Comparison of ENCODE assay signal across 21 cellular contexts in the genomic region with DNA sequence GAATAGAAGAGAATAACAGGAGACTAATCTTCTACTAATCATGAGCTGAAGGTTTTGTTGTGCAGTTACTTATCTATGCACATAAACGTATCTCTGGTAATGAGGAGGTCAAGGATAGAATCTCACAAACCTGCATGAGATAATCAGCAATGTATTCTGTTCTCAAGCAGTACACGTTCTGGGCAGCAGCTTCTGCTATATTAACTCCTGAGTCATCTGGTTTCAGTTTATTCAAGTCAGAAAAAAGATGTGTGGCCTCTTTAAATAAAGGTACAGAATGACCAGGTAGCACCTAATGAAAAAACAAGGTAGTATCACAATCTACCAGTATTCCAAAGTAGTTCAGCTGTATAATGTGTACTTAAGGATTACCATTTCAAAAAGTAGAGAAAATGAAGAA.
"Had no signal": no experiment of that assay in that cellular context is flagged by ENCODE, and none has a peak within 500 bp of the region (broad histone marks: within the 10 kb centered on the region; RNA-seq: fewer than 3 reads in every experiment).

No MANE protein-coding gene starts in this region.

- H3K9me3 ChIP-seq: left lung, prostate gland, right atrium auricular region, stomach, thyroid gland had no signal

- H3K27me3 ChIP-seq: dorsolateral prefrontal cortex, left lung, neural progenitor cell, right atrium auricular region, stomach, thyroid gland had no signal

- H3K4me3 ChIP-seq: dorsolateral prefrontal cortex, left lung, neural progenitor cell, prostate gland, right atrium auricular region, smooth muscle cell, stomach, thyroid gland had no signal

- H3K27ac Mint-ChIP-seq: naive thymus-derived CD4-positive, alpha-beta T cell; nephron; neural progenitor cell; stimulated activated effector memory CD8-positive, alpha-beta T cell treated with anti-CD3 and anti-CD28 coated beads, Interleukin-12 subunit alpha, Interleukin-12 subunit beta, amount 100 ng/mL, for 72 hours; type B pancreatic cell had no signal

- H3K27ac ChIP-seq: dorsolateral prefrontal cortex, left lung, neural progenitor cell, prostate gland, right atrium auricular region, stomach, thyroid gland had no signal

- H3K4me1 Mint-ChIP-seq: nephron; neural progenitor cell; stimulated activated effector memory CD8-positive, alpha-beta T cell treated with anti-CD3 and anti-CD28 coated beads, Interleukin-12 subunit alpha, Interleukin-12 subunit beta, amount 100 ng/mL, for 72 hours had no signal

- ATAC-seq: left cardiac atrium; left lung; naive thymus-derived CD4-positive, alpha-beta T cell; sciatic nerve; stimulated activated effector memory CD8-positive, alpha-beta T cell treated with anti-CD3 and anti-CD28 coated beads, Interleukin-12 subunit alpha, Interleukin-12 subunit beta, amount 100 ng/mL, for 72 hours had no signal

- H3K9ac ChIP-seq: neural progenitor cell had no signal

- H3K4me2 ChIP-seq: neural progenitor cell, smooth muscle cell had no signal

- H3K36me3 ChIP-seq: prostate gland had no signal

- H3K4me3 Mint-ChIP-seq: naive thymus-derived CD4-positive, alpha-beta T cell; nephron; neural progenitor cell; stimulated activated effector memory CD8-positive, alpha-beta T cell treated with anti-CD3 and anti-CD28 coated beads, Interleukin-12 subunit alpha, Interleukin-12 subunit beta, amount 100 ng/mL, for 72 hours; type B pancreatic cell had no signal

- H3K27me3 Mint-ChIP-seq: naive thymus-derived CD4-positive, alpha-beta T cell; type B pancreatic cell had no signal

- DNase-seq: dorsolateral prefrontal cortex; effector CD4-positive, alpha-beta T cell; left cardiac atrium; left lung; mesendoderm; midbrain; naive thymus-derived CD4-positive, alpha-beta T cell; stimulated activated CD4-positive, alpha-beta T cell treated with anti-CD3 and anti-CD28 coated beads, Interleukin-12 subunit alpha, Interleukin-12 subunit beta, amount 100 ng/mL, for 4 hours; stimulated activated CD4-positive, alpha-beta T cell treated with anti-CD3 and anti-CD28 coated beads, Interleukin-1b, Interleukin-23, amount 100 ng/mL, for 48 hours; stimulated activated CD4-positive, alpha-beta T cell treated with anti-CD3 and anti-CD28 coated beads, Interleukin-4, amount 100 ng/mL, for 1 hour; stimulated activated naive CD4-positive, alpha-beta T cell treated with Interleukin-2 at 50 U/mL for 16 hours; stomach; thyroid gland had no signal

- H2AFZ ChIP-seq: neural progenitor cell had no signal

- H3K4me1 ChIP-seq: left lung, neural progenitor cell, prostate gland, right atrium auricular region, stomach, thyroid gland had no signal
